ENCODE assay signal across 21 cellular contexts in the genomic region with DNA sequence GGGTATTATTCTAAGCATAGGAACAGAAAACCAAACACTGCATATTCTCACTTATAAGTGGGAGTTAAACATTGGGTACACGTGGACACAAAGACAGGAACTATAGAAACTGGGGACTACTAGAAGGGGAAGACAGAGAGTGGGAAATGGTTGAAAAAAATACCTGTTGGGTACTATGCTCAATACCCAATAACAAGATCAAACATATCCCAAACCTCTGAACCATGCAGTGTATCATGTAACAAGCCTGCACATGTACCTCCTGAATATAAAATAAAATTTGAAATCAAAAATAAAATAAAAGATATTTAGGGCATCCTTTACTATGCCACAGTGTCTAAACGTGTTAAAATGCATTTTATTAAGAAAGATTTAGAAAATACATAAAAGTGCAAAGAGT.
A peak's percentile ranks its signal among the peaks of the same experiment; 100 is the strongest.
DNase-seq lines count a peak whose midpoint lies in the region; ATAC-seq, FAIRE-seq and TF ChIP-seq lines count a peak whose summit lies in the region.
"Had no signal": no experiment of that assay in that cellular context is flagged by ENCODE, and none has a peak within 500 bp of the region (broad histone marks: within the 10 kb centered on the region; RNA-seq: fewer than 3 reads in every experiment).

No MANE protein-coding gene starts in this region.

- ATAC-seq in GM18520 (IDR thresholded peaks at IDR 0.05; ENCODE audit: unreplicated experiment) (peak; percentile 9), HG02798 (IDR thresholded peaks at IDR 0.05; ENCODE audit: poor library complexity, unreplicated experiment) (peak; percentile 27), HG03354 (IDR thresholded peaks at IDR 0.05; ENCODE audit: poor library complexity, severe bottlenecking, unreplicated experiment) (peak; percentile 25), HG02763 (IDR thresholded peaks at IDR 0.05; ENCODE audit: unreplicated experiment) (no peak)
- ATAC-seq in natural killer cell treated with Interleukin-12 subunit alpha and Interleukin-12 subunit beta and Interleukin-15 and Interleukin-18, amount 100 ng/mL, for 72 hours: no peak
- ATAC-seq: HepG2, Panc1, Right ventricle myocardium inferior had no signal

- no peak overlapping the region for H3K27ac Mint-ChIP-seq in natural killer cell treated with Interleukin-12 subunit alpha and Interleukin-12 subunit beta and Interleukin-15 and Interleukin-18, amount 100 ng/mL, for 72 hours
- H3K27ac Mint-ChIP-seq: CD4-positive, alpha-beta T cell; HFFc6 had no signal

- DNase-seq in bronchial epithelial cell (ENCODE audit: low read depth) (peak; percentile 83), SKM-1 (lab: John Stamatoyannopoulos, UW; ENCODE audit: unreplicated experiment) (no peak)
- no peak for DNase-seq in activated CD8-positive, alpha-beta memory T cell treated with anti-CD3 and anti-CD28 coated beads, Interleukin-2, amount 50 U/mL, for 48 hours
- DNase-seq in natural killer cell treated with Interleukin-12 subunit alpha and Interleukin-12 subunit beta and Interleukin-15 and Interleukin-18, amount 100 ng/mL, for 72 hours (ENCODE audit: low spot score): no peak
- DNase-seq: Caco-2; CD4-positive, alpha-beta T cell; GF-D8; H7; NCI-H1417; NCI-H187; NCI-H345; NCI-H524 treated with DMSO at 0.1 percent for 48 hours had no signal

- H3K4me1 Mint-ChIP-seq in natural killer cell treated with Interleukin-12 subunit alpha and Interleukin-12 subunit beta and Interleukin-15 and Interleukin-18, amount 100 ng/mL, for 72 hours (ENCODE audit: low read depth in 2 of 2): no peaks in the 10 kb centered on the region

- FAIRE-seq in bronchial epithelial cell (lab: Jason Lieb, UNC): no peak
- FAIRE-seq: A204.1, HepG2 had no signal

- H3K9me3 Mint-ChIP-seq in natural killer cell treated with Interleukin-12 subunit alpha and Interleukin-12 subunit beta and Interleukin-15 and Interleukin-18, amount 100 ng/mL, for 72 hours: peaks cover 7% of the 10 kb centered on the region
- H3K9me3 Mint-ChIP-seq: HFFc6 had no signal

- TF ChIP-seq CTCF in bronchial epithelial cell (IDR thresholded peaks at IDR 0.05; ENCODE audit: insufficient read depth, low read length, severe bottlenecking): no peak

- H3K4me3 ChIP-seq in bronchial epithelial cell (ENCODE audit: low read depth, low read length): no peak overlapping the region

- H3K36me3 ChIP-seq in bronchial epithelial cell (ENCODE audit: control insufficient read depth, insufficient read depth, low read length): no peaks in the 10 kb centered on the region

- H3K4me3 Mint-ChIP-seq in natural killer cell treated with Interleukin-12 subunit alpha and Interleukin-12 subunit beta and Interleukin-15 and Interleukin-18, amount 100 ng/mL, for 72 hours: no peak overlapping the region
- H3K4me3 Mint-ChIP-seq: CD4-positive, alpha-beta T cell had no signal

- no peaks in the 10 kb centered on the region for H3K27me3 Mint-ChIP-seq in natural killer cell treated with Interleukin-12 subunit alpha and Interleukin-12 subunit beta and Interleukin-15 and Interleukin-18, amount 100 ng/mL, for 72 hours
- H3K27me3 Mint-ChIP-seq: CD4-positive, alpha-beta T cell had no signal

- no peaks in the 10 kb centered on the region for H3K27me3 ChIP-seq in bronchial epithelial cell (ENCODE audit: control insufficient read depth, insufficient read depth, low read length)

- no peaks in the 10 kb centered on the region for H3K36me3 Mint-ChIP-seq in natural killer cell treated with Interleukin-12 subunit alpha and Interleukin-12 subunit beta and Interleukin-15 and Interleukin-18, amount 100 ng/mL, for 72 hours

Comparison
In these comparisons a context has a peak if more than half of its experiments do, and no peak if none do; other contexts are left out.
1. ATAC-seq: peak in GM18520 (single experiment), HG02798 (single experiment) and HG03354 (single experiment); none in natural killer cell treated with Interleukin-12 subunit alpha and Interleukin-12 subunit beta and Interleukin-15 and Interleukin-18, amount 100 ng/mL, for 72 hours (0 of 2) and HG02763 (single experiment).